ENCODE assay signal across 12 cellular contexts in the genomic region with DNA sequence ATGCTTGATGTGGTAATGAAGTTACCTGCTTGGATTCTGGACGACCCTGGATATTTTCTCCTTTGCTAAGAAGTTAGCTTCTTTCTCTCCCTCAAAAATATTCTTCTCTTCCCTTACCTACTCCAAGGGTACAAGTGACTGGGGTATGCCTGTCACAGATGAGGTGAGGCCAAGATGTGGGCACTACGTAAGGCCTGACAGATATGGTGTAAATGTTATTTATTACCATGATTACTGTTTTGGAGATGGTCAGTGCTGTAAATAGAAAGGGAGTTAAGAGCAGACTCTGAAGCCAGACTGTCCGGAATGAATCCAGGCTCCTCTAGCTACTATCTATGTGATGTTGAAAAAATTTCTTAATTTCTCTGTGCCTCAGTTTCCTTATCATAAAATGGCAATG. TPM values are rescaled to one million over a fixed set of nuclear protein-coding genes. Genes with fewer than 3 reads are reported as not detected.
A peak's percentile ranks its signal among the peaks of the same experiment; 100 is the strongest.
DNase-seq lines count a peak whose midpoint lies in the region; ATAC-seq and TF ChIP-seq lines count a peak whose summit lies in the region.
"Had no signal": no experiment of that assay in that cellular context is flagged by ENCODE, and none has a peak within 500 bp of the region (broad histone marks: within the 10 kb centered on the region; RNA-seq: fewer than 3 reads in every experiment).

No MANE protein-coding gene starts in this region.

- no peaks in the 10 kb centered on the region for H3K36me3 ChIP-seq in Caco-2 (ENCODE audit: control insufficient read depth, insufficient read depth, low read length)
- 0 out of 2 replicates have a peak, but pooled peaks cover 1% of the 10 kb centered on the region for H3K36me3 ChIP-seq in IMR-90 (ENCODE audit: control insufficient read depth, insufficient read depth, low read length)

- H3K4me2 ChIP-seq in IMR-90 (ENCODE audit: low read depth, low read length): no peak overlapping the region

- no peak overlapping the region for H4K91ac ChIP-seq in IMR-90 (ENCODE audit: insufficient read depth, low read depth, low read length)

- peak overlapping the region; percentile 26 to 99; a peak in 2 of 4 replicates for H4K8ac ChIP-seq in IMR-90 (ENCODE audit: low read depth in 2 of 2, low read length in 2 of 2)

- intact Hi-C loops in Caco-2 (cut with micrococcal nuclease; ENCODE audit: unreplicated experiment): loop anchor here (5.0 kb wide), 1 partner anchor 182 kb away; no protein-coding TSS in a partner anchor
- intact Hi-C loops in IMR-90 (cut with micrococcal nuclease): loop anchor here (5.0 kb wide), 1 partner anchor 72 kb away; no protein-coding TSS in a partner anchor
- intact Hi-C loops in MCF 10A (cut with micrococcal nuclease): loop anchor here (5.0 kb wide), 1 partner anchor 227 kb away; no protein-coding TSS in a partner anchor

- H3K4me1 Mint-ChIP-seq in Caco-2 (ENCODE audit: low read depth, unreplicated experiment) (peaks cover 32% of the 10 kb centered on the region), MCF 10A (ENCODE audit: insufficient read depth, unreplicated experiment) (peaks cover 6% of the 10 kb centered on the region), nephron progenitor cell (peaks cover 46% of the 10 kb centered on the region)

- no peak overlapping the region for H2AFZ ChIP-seq in IMR-90 (replicated peaks; ENCODE audit: low read length, poor library complexity)

- H3K4me3 ChIP-seq in Caco-2 (ENCODE audit: low read depth, low read length) (peak overlapping the region; percentile 66), IMR-90 (ENCODE audit: insufficient read depth, low read depth, low read length) (no peak overlapping the region)

- TF ChIP-seq CTCF in Caco-2 (IDR thresholded peaks at IDR 0.05; ENCODE audit: insufficient read depth in 1 of 2, low read depth in 1 of 2, low read length in 1 of 2, severe bottlenecking in 1 of 2, unreplicated experiment in 1 of 2) (no peak), IMR-90 (conservative IDR thresholded peaks at IDR 0.05; ENCODE audit: low read depth, low read length) (no peak), MCF 10A (IDR thresholded peaks at IDR 0.05; ENCODE audit: unreplicated experiment) (no peak), nephron progenitor cell (IDR thresholded peaks at IDR 0.05) (no peak)

- no peak overlapping the region for H2BK15ac ChIP-seq in IMR-90 (ENCODE audit: low read depth, low read length)

- H3K9me3 ChIP-seq in Caco-2 (no peaks in the 10 kb centered on the region), IMR-90 (ENCODE audit: control insufficient read depth, insufficient read depth, low read length) (no peaks in the 10 kb centered on the region)
- H3K9me3 ChIP-seq: testis had no signal

- CTCF ChIA-PET in Caco-2 (lab: Charles Lee) (no interaction called here), IMR-90 (lab: Yijun Ruan, JAX) (no interaction called here), MCF 10A (lab: Yijun Ruan, JAX) (interaction anchor here (0.6 to 1.9 kb wide), 5 partner anchors 43 to 388 kb away, joined by 3 to 4 read pairs (median 3); no protein-coding TSS in a partner anchor)

- no peak overlapping the region for H2BK120ac ChIP-seq in IMR-90 (ENCODE audit: low read depth, low read length)

- H3K27ac Mint-ChIP-seq in Caco-2 (ENCODE audit: unreplicated experiment) (peak overlapping the region; percentile 98), MCF 10A (ENCODE audit: low read depth, unreplicated experiment) (peak overlapping the region; percentile 73), nephron progenitor cell (no peak overlapping the region)

- H3K27me3 ChIP-seq in Caco-2 (replicated peaks; ENCODE audit: control insufficient read depth, insufficient read depth, low read length) (no peaks in the 10 kb centered on the region), IMR-90 (ENCODE audit: control insufficient read depth, insufficient read depth, low read length) (no peaks in the 10 kb centered on the region)
- H3K27me3 ChIP-seq: testis had no signal

- WGBS in IMR-90 (ENCODE audit: extremely low coverage in 2 of 2, insufficient read length in 1 of 2), 2 experiments: no CpG with 5 or more reads among the region's 3 CpGs

- no peak overlapping the region for H4K5ac ChIP-seq in IMR-90 (ENCODE audit: low read depth, low read length)

- ATAC-seq in IMR-90 (ENCODE audit: low read depth) (no peak), HG03139 (IDR thresholded peaks at IDR 0.05; ENCODE audit: unreplicated experiment) (no peak), GM21390 (IDR thresholded peaks at IDR 0.05; ENCODE audit: unreplicated experiment) (no peak), GM18498 (IDR thresholded peaks at IDR 0.05; ENCODE audit: unreplicated experiment) (no peak)

- H2BK5ac ChIP-seq in IMR-90 (ENCODE audit: low read depth, low read length, poor library complexity, severe bottlenecking): no peak overlapping the region

- peaks cover 7 to 14% of the 10 kb centered on the region in 2 experiments; a peak in 2 of 4 replicates for H3K79me1 ChIP-seq in IMR-90 (ENCODE audit: low read depth in 1 of 2, low read length in 2 of 2)

- H3K4ac ChIP-seq in IMR-90 (ENCODE audit: low read depth, low read length): no peak overlapping the region

- no peak for TF ChIP-seq POLR2A in IMR-90 (IDR thresholded peaks at IDR 0.05; ENCODE audit: low read depth, low read length)

- BruUV-seq in Caco-2 (replicated peaks; lab: Mats Ljungman, UMichigan) (TSS peak; percentile 67), IMR-90 (replicated peaks; lab: Mats Ljungman, UMichigan) (no TSS peak), MCF 10A (replicated peaks; lab: Mats Ljungman, UMichigan) (TSS peak; percentile 57)

- no peak for TF ChIP-seq RAD21 in IMR-90 (IDR thresholded peaks at IDR 0.05; ENCODE audit: low read length)

- H3K4me1 ChIP-seq in Caco-2: peaks cover 25% of the 10 kb centered on the region
- peaks cover 5% of the 10 kb centered on the region; the same call in 1 of the 2 replicates for H3K4me1 ChIP-seq in IMR-90 (ENCODE audit: control insufficient read depth, insufficient read depth, low read length)

- H3K9ac ChIP-seq in IMR-90 (ENCODE audit: low read depth, low read length): no peak overlapping the region

- no peaks in the 10 kb centered on the region; the same call in 1 of the 2 replicates for H4K20me1 ChIP-seq in IMR-90 (ENCODE audit: insufficient read depth, low read length)

- no peak overlapping the region; the same call in 1 of the 2 replicates for H2AK5ac ChIP-seq in IMR-90 (ENCODE audit: low read depth, low read length)

- peak overlapping the region; percentile 99 for H3K4me3 Mint-ChIP-seq in Caco-2 (ENCODE audit: unreplicated experiment)
- H3K4me3 Mint-ChIP-seq in MCF 10A (ENCODE audit: unreplicated experiment): peak overlapping the region; percentile 96
- peak overlapping the region; percentile 99 for H3K4me3 Mint-ChIP-seq in nephron progenitor cell

- H3K27ac ChIP-seq in IMR-90 (ENCODE audit: insufficient read depth, low read length): no peak overlapping the region

- H3K9me1 ChIP-seq in IMR-90 (ENCODE audit: insufficient read depth, low read length): peaks cover 5% of the 10 kb centered on the region; the same call in 1 of the 2 replicates

- H3K18ac ChIP-seq in IMR-90 (ENCODE audit: low read depth, low read length): no peak overlapping the region

- no peak overlapping the region for H3K56ac ChIP-seq in IMR-90 (ENCODE audit: extremely low read depth, insufficient read depth, low read length)

- no peak overlapping the region for H3K14ac ChIP-seq in IMR-90 (replicated peaks; ENCODE audit: low read depth, low read length)

- H3K23ac ChIP-seq in IMR-90 (ENCODE audit: low read depth, low read length): no peak overlapping the region

- peaks cover 19% of the 10 kb centered on the region for H3K36me3 Mint-ChIP-seq in Caco-2 (ENCODE audit: insufficient read depth, unreplicated experiment)
- no peaks in the 10 kb centered on the region for H3K36me3 Mint-ChIP-seq in MCF 10A (ENCODE audit: insufficient read depth, unreplicated experiment)
- H3K36me3 Mint-ChIP-seq in nephron progenitor cell (ENCODE audit: low read depth): peaks cover 22% of the 10 kb centered on the region

- H3K9me3 Mint-ChIP-seq in Caco-2 (ENCODE audit: unreplicated experiment) (no peaks in the 10 kb centered on the region), MCF 10A (ENCODE audit: unreplicated experiment) (no peaks in the 10 kb centered on the region), nephron progenitor cell (peaks cover 6% of the 10 kb centered on the region)

- H3K27me3 Mint-ChIP-seq in Caco-2 (ENCODE audit: insufficient read depth, unreplicated experiment) (no peaks in the 10 kb centered on the region), MCF 10A (ENCODE audit: insufficient read depth, unreplicated experiment) (no peaks in the 10 kb centered on the region), nephron progenitor cell (ENCODE audit: low read depth, poor library complexity) (no peaks in the 10 kb centered on the region)

- no peak overlapping the region for H2BK20ac ChIP-seq in IMR-90 (ENCODE audit: low read depth, low read length)

- DNase-seq in Caco-2 (no peak), IMR-90 (no peak), MCF 10A (ENCODE audit: unreplicated experiment) (no peak), nephron progenitor cell (no peak), NCI-H524 (lab: John Stamatoyannopoulos, UW) (no peak)
- DNase-seq: central memory CD4-positive, alpha-beta T cell; GDM1; NCI-H524 treated with DMSO at 0.1 percent for 48 hours; testis had no signal

- in situ Hi-C loops in IMR-90 (cut with MboI; ENCODE audit: low sequenced_read_pairs): no loop called here

- no peak overlapping the region for H2AK9ac ChIP-seq in IMR-90 (replicated peaks; ENCODE audit: low read depth, low read length, poor library complexity)

- POLR2A ChIA-PET in Caco-2 (lab: Charles Lee): no interaction called here
- POLR2A ChIA-PET in IMR-90 (lab: Charles Lee; ENCODE audit: unreplicated experiment): no interaction called here
- POLR2A ChIA-PET in MCF 10A (lab: Yijun Ruan, JAX): interaction anchor here (0.7 to 4.8 kb wide), 12 partner anchors 9 to 373 kb away, joined by 3 to 44 read pairs (median 6); a partner anchor contains a TSS

- dilution Hi-C loops in IMR-90 (cut with HindIII; ENCODE audit: low sequenced_read_pairs, unreplicated experiment): no loop called here

TF ChIP-seq in IMR-90, 13 proteins besides CTCF, POLR2A, EP300 and RAD21 (continues in another document):
- TF ChIP-seq, protein P1, sequence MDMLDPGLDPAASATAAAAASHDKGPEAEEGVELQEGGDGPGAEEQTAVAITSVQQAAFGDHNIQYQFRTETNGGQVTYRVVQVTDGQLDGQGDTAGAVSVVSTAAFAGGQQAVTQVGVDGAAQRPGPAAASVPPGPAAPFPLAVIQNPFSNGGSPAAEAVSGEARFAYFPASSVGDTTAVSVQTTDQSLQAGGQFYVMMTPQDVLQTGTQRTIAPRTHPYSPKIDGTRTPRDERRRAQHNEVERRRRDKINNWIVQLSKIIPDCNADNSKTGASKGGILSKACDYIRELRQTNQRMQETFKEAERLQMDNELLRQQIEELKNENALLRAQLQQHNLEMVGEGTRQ (IDR thresholded peaks at IDR 0.05; ENCODE audit: low read depth, low read length): no peak

RNA-seq across cellular contexts. Expression of a gene that starts 1.1 kb away (rescaled TPM):
- total RNA-seq in Caco-2 (2022) (20.0 and 22.7 TPM in 2 replicates), IMR-90 (2012; rRNA removed) (1.4 and 1.8 TPM in 2 replicates), MCF 10A (2022) (4.9 and 5.8 TPM in 2 replicates)
- polyA plus RNA-seq in IMR-90 (2012; rRNA removed): 0.65 and 0.75 TPM in 2 replicates
- polyA plus RNA-seq in IMR-90 (2012; cell fraction: cytosol; rRNA removed): 0.37 and 0.41 TPM in 2 replicates
- 0.61 and 0.91 TPM in 2 replicates for polyA plus RNA-seq in IMR-90 (2012; cell fraction: nucleus; rRNA removed; ENCODE audit: low replicate concordance)
